Comparison of ENCODE assay signal across 8 cellular contexts in the genomic region with DNA sequence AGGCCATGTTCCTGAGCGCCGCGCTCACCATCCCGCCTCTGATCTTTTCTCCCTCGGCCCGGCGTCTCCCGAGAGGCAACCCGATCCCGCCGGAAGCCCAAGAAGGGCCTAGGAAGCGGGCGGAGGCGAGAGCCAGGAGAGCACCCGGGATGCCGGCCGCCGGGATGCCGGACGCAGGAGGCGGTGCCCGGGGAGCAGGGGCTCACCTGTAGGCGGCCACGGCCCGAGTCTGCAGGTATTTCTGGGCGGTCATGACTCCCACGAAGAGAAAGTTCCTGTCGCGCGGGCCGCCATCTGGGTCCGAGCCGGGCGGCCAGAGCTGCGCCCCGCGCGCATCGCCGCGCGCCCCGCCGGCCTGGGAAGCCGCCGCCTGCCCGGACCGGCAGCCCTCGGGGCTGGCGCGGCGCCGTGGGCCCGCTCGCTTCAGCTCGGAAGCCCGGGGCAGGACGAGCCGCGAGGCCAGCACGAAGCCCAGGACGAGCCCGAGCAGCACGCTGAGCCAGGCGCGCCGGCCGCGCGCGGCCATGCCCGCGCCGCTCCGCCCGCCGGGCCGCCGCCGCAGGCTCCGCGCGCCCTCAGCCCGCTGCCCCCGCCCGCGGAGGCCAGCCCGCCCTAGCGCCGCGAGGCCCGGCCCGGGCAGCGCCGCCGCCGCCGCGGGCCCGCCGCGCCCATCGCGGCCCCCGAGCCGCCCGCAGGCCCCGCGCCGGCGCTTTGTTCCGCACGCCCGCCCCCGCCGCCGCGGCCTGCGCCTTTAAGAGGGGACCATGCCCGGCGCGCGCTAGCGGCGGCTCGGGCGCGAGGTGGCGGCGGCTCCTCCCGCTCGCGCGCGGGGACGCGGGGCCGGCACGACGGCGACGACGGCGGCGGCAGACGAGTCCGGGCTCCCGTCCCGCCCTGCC. TPM values are rescaled to one million over a fixed set of nuclear protein-coding genes. Genes with fewer than 3 reads are reported as not detected.
A peak's percentile ranks its signal among the peaks of the same experiment; 100 is the strongest.
DNase-seq lines count a peak whose midpoint lies in the region; ATAC-seq, FAIRE-seq and TF ChIP-seq lines count a peak whose summit lies in the region.

No MANE protein-coding gene starts in this region.

- no peaks in the 10 kb centered on the region for H3K9me3 ChIP-seq in CD4-positive, CD25-positive, alpha-beta regulatory T cell (ENCODE audit: control insufficient read depth in 2 of 2, low read length in 2 of 2)
- H3K9me3 ChIP-seq in SJSA1 (replicated peaks) = no peaks in the 10 kb centered on the region; the same call in 1 of the 2 replicates

- peak; percentile 52 to 65 for ATAC-seq in CD4-positive, CD25-positive, alpha-beta regulatory T cell (ENCODE audit: low read depth in 2 of 2)
- ATAC-seq in HG03280 (IDR thresholded peaks at IDR 0.05; ENCODE audit: unreplicated experiment) = peak; percentile 38
- peak; percentile 32 for ATAC-seq in stimulated activated naive CD8-positive, alpha-beta T cell treated with anti-CD3 and anti-CD28 coated beads, Interleukin-15, Interleukin-2, amounts not matched to agents 100 U/mL and 50 U/mL, for 24 hours

- H3K27ac ChIP-seq in CD4-positive, CD25-positive, alpha-beta regulatory T cell (ENCODE audit: insufficient read depth, low read length, poor library complexity, severe bottlenecking) = peak overlapping the region; percentile 67
- peak overlapping the region; percentile 58 for H3K27ac ChIP-seq in SJSA1
- H3K27ac ChIP-seq in layer of hippocampus (ENCODE audit: low read depth, low read length) = peak overlapping the region; percentile 82

- peak overlapping the region; percentile 90 to 94 (median 91) for H3K4me3 Mint-ChIP-seq in CD4-positive, CD25-positive, alpha-beta regulatory T cell

- H3K27me3 Mint-ChIP-seq in CD4-positive, CD25-positive, alpha-beta regulatory T cell = no peaks in the 10 kb centered on the region

- H3K4me1 ChIP-seq in CD4-positive, CD25-positive, alpha-beta regulatory T cell (ENCODE audit: control insufficient read depth, insufficient read depth, low read length, poor library complexity, severe bottlenecking) = peaks cover 40% of the 10 kb centered on the region
- peaks cover 21% of the 10 kb centered on the region for H3K4me1 ChIP-seq in SJSA1 (replicated peaks)

- DNase-seq in CD4-positive, CD25-positive, alpha-beta regulatory T cell = peak in 2 of 3 donors; percentile 5 to 14
- DNase-seq in GM19238 (ENCODE audit: insufficient read length, low spot score) (peak; percentile 52), SJSA1 (ENCODE audit: low read depth in 1 of 2, low spot score in 2 of 2) (peak in 1 of 2 experiments; percentile 34), bronchial epithelial cell (ENCODE audit: low read depth) (no peak), NCI-H1436 treated with DMSO at 0.1 percent for 48 hours (lab: John Stamatoyannopoulos, UW) (no peak)
- peak; percentile 33 for DNase-seq in stimulated activated naive CD8-positive, alpha-beta T cell treated with anti-CD3 and anti-CD28 coated beads, Interleukin-15, Interleukin-2, amounts not matched to agents 100 U/mL and 50 U/mL, for 24 hours

- peak; percentile 5 for TF ChIP-seq CTCF in bronchial epithelial cell (IDR thresholded peaks at IDR 0.05; ENCODE audit: insufficient read depth, low read length, severe bottlenecking)

- H3K4me1 Mint-ChIP-seq in CD4-positive, CD25-positive, alpha-beta regulatory T cell = peaks cover 13 to 52% (median 43%) of the 10 kb centered on the region in 4 donors

- no peak for FAIRE-seq in bronchial epithelial cell (lab: Jason Lieb, UNC)

- H3K36me3 ChIP-seq in CD4-positive, CD25-positive, alpha-beta regulatory T cell (ENCODE audit: control insufficient read depth, insufficient read depth, low read length) = no peaks in the 10 kb centered on the region
- H3K36me3 ChIP-seq in SJSA1 (peaks cover 47% of the 10 kb centered on the region), bronchial epithelial cell (ENCODE audit: control insufficient read depth, insufficient read depth, low read length) (peaks cover 2% of the 10 kb centered on the region)

- peak overlapping the region in 2 of 3 donors; percentile 91 to 92 for H3K27ac Mint-ChIP-seq in CD4-positive, CD25-positive, alpha-beta regulatory T cell

- peak overlapping the region; percentile 86 for H3K4me3 ChIP-seq in CD4-positive, CD25-positive, alpha-beta regulatory T cell (ENCODE audit: low read depth, low read length)
- H3K4me3 ChIP-seq in SJSA1 = peak overlapping the region; percentile 98
- peak overlapping the region; percentile 61 for H3K4me3 ChIP-seq in bronchial epithelial cell (ENCODE audit: low read depth, low read length)

- H3K27me3 ChIP-seq in CD4-positive, CD25-positive, alpha-beta regulatory T cell (ENCODE audit: control insufficient read depth, insufficient read depth, low read length) = no peaks in the 10 kb centered on the region
- no peaks in the 10 kb centered on the region for H3K27me3 ChIP-seq in SJSA1 (replicated peaks)
- no peaks in the 10 kb centered on the region for H3K27me3 ChIP-seq in bronchial epithelial cell (ENCODE audit: control insufficient read depth, insufficient read depth, low read length)
- H3K27me3 ChIP-seq in layer of hippocampus (ENCODE audit: control insufficient read depth, insufficient read depth, low read length) = no peaks in the 10 kb centered on the region

- no peaks in the 10 kb centered on the region for H3K9me3 Mint-ChIP-seq in CD4-positive, CD25-positive, alpha-beta regulatory T cell

- no peaks in the 10 kb centered on the region for H3K36me3 Mint-ChIP-seq in CD4-positive, CD25-positive, alpha-beta regulatory T cell

RNA-seq across cellular contexts. Expression of gene CHSY1, which starts 0.7 kb away (rescaled TPM):
- 24.8 TPM for total RNA-seq in CD4-positive, CD25-positive, alpha-beta regulatory T cell
- 1 to 10 TPM; 2.4 to 3.8 (median 2.6) TPM for polyA plus RNA-seq in CD4-positive, CD25-positive, alpha-beta regulatory T cell
- 47.9 and 62.8 TPM in 2 replicates for total RNA-seq in SJSA1 (2014; rRNA removed; shearing (Covaris generic))
- total RNA-seq in bronchial epithelial cell = 18.7 and 21.6 TPM in 2 replicates

RNA-seq across cellular contexts. Expression of gene SELENOS, which starts 26.1 kb away (rescaled TPM):
- 32.3 TPM for total RNA-seq in CD4-positive, CD25-positive, alpha-beta regulatory T cell
- polyA plus RNA-seq in CD4-positive, CD25-positive, alpha-beta regulatory T cell = 10 to 100 TPM; 56.8 to 72.5 (median 60.0) TPM
- 180 and 181 TPM in 2 replicates for total RNA-seq in SJSA1 (2014; rRNA removed; shearing (Covaris generic))
- 143 and 162 TPM in 2 replicates for total RNA-seq in bronchial epithelial cell

RNA-seq across cellular contexts. Expression of gene SNRPA1, which starts 43.9 kb away (rescaled TPM):
- total RNA-seq in CD4-positive, CD25-positive, alpha-beta regulatory T cell = 176 TPM
- 10 to 100 TPM; 67.0 to 85.2 (median 68.4) TPM for polyA plus RNA-seq in CD4-positive, CD25-positive, alpha-beta regulatory T cell
- total RNA-seq in SJSA1 (2014; rRNA removed; shearing (Covaris generic)) = 37.9 and 76.3 TPM in 2 replicates
- 21.6 and 22.7 TPM in 2 replicates for total RNA-seq in bronchial epithelial cell

Comparison
In these comparisons a context has a peak if more than half of its experiments do, and no peak if none do; other contexts are left out.
1. DNase-seq: peak in CD4-positive, CD25-positive, alpha-beta regulatory T cell (2 of 3), GM19238 (single experiment) and stimulated activated naive CD8-positive, alpha-beta T cell treated with anti-CD3 and anti-CD28 coated beads, Interleukin-15, Interleukin-2, amounts not matched to agents 100 U/mL and 50 U/mL, for 24 hours (single experiment); none in bronchial epithelial cell (single experiment) and NCI-H1436 treated with DMSO at 0.1 percent for 48 hours (single experiment).
2. Peak in every context shown above with its lines, with median percentiles within 50 percentile points of each other: ATAC-seq, H3K27ac ChIP-seq and H3K4me3 ChIP-seq.